ENCODE assay signal across 29 cellular contexts in genomic region chr20:8079976-8080375, GRCh38.
"Had no signal": no experiment of that assay in that cellular context is flagged by ENCODE, and none has a peak within 500 bp of the region (broad histone marks: within the 10 kb centered on the region; RNA-seq: fewer than 3 reads in every experiment).

No MANE protein-coding gene starts in this region.

- H3K4me1 ChIP-seq: neural progenitor cell, psoas muscle, right lobe of liver, testis, tibial artery, upper lobe of right lung had no signal

- H3K27ac Mint-ChIP-seq: natural killer cell; nephron; neural progenitor cell; progenitor cell of endocrine pancreas; stimulated activated memory B cell treated with anti-CD40 and anti-IgM and Interleukin-4, amounts not matched to agents 10 μg/mL and 1 μg/mL and 100 μg/mL, for 72 hours; stimulated activated naive CD8-positive, alpha-beta T cell treated with anti-CD3 and anti-CD28 coated beads, Interleukin-15, amount 100 ng/mL, for 72 hours; type B pancreatic cell had no signal

- H3K9me3 ChIP-seq: ovary, psoas muscle, right lobe of liver, sigmoid colon, suprapubic skin, testis, tibial artery, transverse colon, upper lobe of right lung, uterus had no signal

- H3K4me3 ChIP-seq: neural progenitor cell, ovary, psoas muscle, right lobe of liver, sigmoid colon, suprapubic skin, testis, tibial artery, transverse colon, upper lobe of right lung, uterus had no signal

- H3K36me3 Mint-ChIP-seq: natural killer cell; neural progenitor cell; stimulated activated memory B cell treated with anti-CD40 and anti-IgM and Interleukin-4, amounts not matched to agents 10 μg/mL and 1 μg/mL and 100 μg/mL, for 72 hours; type B pancreatic cell had no signal

- H3K4me3 Mint-ChIP-seq: natural killer cell; nephron; neural progenitor cell; stimulated activated memory B cell treated with anti-CD40 and anti-IgM and Interleukin-4, amounts not matched to agents 10 μg/mL and 1 μg/mL and 100 μg/mL, for 72 hours; stimulated activated naive CD8-positive, alpha-beta T cell treated with anti-CD3 and anti-CD28 coated beads, Interleukin-15, amount 100 ng/mL, for 72 hours; type B pancreatic cell had no signal

- H3K9me3 Mint-ChIP-seq: natural killer cell; nephron; neural progenitor cell; stimulated activated memory B cell treated with anti-CD40 and anti-IgM and Interleukin-4, amounts not matched to agents 10 μg/mL and 1 μg/mL and 100 μg/mL, for 72 hours; stimulated activated naive CD8-positive, alpha-beta T cell treated with anti-CD3 and anti-CD28 coated beads, Interleukin-15, amount 100 ng/mL, for 72 hours had no signal

- H3K27me3 ChIP-seq: neural progenitor cell, ovary, right lobe of liver, sigmoid colon, suprapubic skin, testis, tibial artery, transverse colon, upper lobe of right lung, uterus had no signal

- ATAC-seq: natural killer cell; psoas muscle; right cardiac atrium; right lobe of liver; stimulated activated memory B cell treated with anti-CD40 and anti-IgM and Interleukin-4, amounts not matched to agents 10 μg/mL and 1 μg/mL and 100 μg/mL, for 72 hours; stimulated activated naive CD8-positive, alpha-beta T cell treated with anti-CD3 and anti-CD28 coated beads, Interleukin-15, amount 100 ng/mL, for 72 hours; stimulated activated naive CD8-positive, alpha-beta T cell treated with anti-CD3 and anti-CD28 coated beads, Interleukin-15, Interleukin-2, amounts not matched to agents 100 U/mL and 50 U/mL, for 24 hours; upper lobe of right lung had no signal

- DNase-seq: natural killer cell; occipital lobe; ovary; posterior cingulate gyrus; psoas muscle; right lobe of liver; sigmoid colon; small intestine; stimulated activated CD4-positive, alpha-beta T cell treated with anti-CD3 and anti-CD28 coated beads, Interleukin-1b, Interleukin-23, amount 100 ng/mL, for 48 hours; stimulated activated CD4-positive, alpha-beta T cell treated with anti-CD3 and anti-CD28 coated beads, Interleukin-4, amount 100 ng/mL, for 1 hour; stimulated activated CD4-positive, alpha-beta T cell treated with anti-CD3 and anti-CD28 coated beads, Interleukin-4, amount 100 ng/mL, for 4 hours; stimulated activated CD8-positive, alpha-beta memory T cell treated with anti-CD3 and anti-CD28 coated beads, Interleukin-4, amount 100 ng/mL, for 48 hours; stimulated activated naive CD4-positive, alpha-beta T cell; stimulated activated naive CD8-positive, alpha-beta T cell treated with anti-CD3 and anti-CD28 coated beads, Interleukin-15, amount 100 ng/mL, for 72 hours; stimulated activated naive CD8-positive, alpha-beta T cell treated with anti-CD3 and anti-CD28 coated beads, Interleukin-15, Interleukin-2, amounts not matched to agents 100 U/mL and 50 U/mL, for 24 hours; substantia nigra; testis; tibial artery; transverse colon; upper lobe of right lung; uterus had no signal

- H3K27me3 Mint-ChIP-seq: progenitor cell of endocrine pancreas; stimulated activated memory B cell treated with anti-CD40 and anti-IgM and Interleukin-4, amounts not matched to agents 10 μg/mL and 1 μg/mL and 100 μg/mL, for 72 hours; stimulated activated naive CD8-positive, alpha-beta T cell treated with anti-CD3 and anti-CD28 coated beads, Interleukin-15, amount 100 ng/mL, for 72 hours had no signal

- H2AFZ ChIP-seq: neural progenitor cell, parathyroid adenoma had no signal

- H3K4me2 ChIP-seq: neural progenitor cell had no signal

- H3K4me1 Mint-ChIP-seq: natural killer cell; stimulated activated memory B cell treated with anti-CD40 and anti-IgM and Interleukin-4, amounts not matched to agents 10 μg/mL and 1 μg/mL and 100 μg/mL, for 72 hours; stimulated activated naive CD8-positive, alpha-beta T cell treated with anti-CD3 and anti-CD28 coated beads, Interleukin-15, amount 100 ng/mL, for 72 hours had no signal

- H3K27ac ChIP-seq: neural progenitor cell, ovary, parathyroid adenoma, psoas muscle, right lobe of liver, sigmoid colon, suprapubic skin, testis, tibial artery, transverse colon, upper lobe of right lung, uterus had no signal

- H3K79me2 ChIP-seq: parathyroid adenoma had no signal

- H3K36me3 ChIP-seq: neural progenitor cell, ovary, right lobe of liver, sigmoid colon, suprapubic skin, tibial artery, transverse colon, upper lobe of right lung, uterus had no signal

- H3K9ac ChIP-seq: neural progenitor cell, parathyroid adenoma had no signal
